In the genomic region with DNA sequence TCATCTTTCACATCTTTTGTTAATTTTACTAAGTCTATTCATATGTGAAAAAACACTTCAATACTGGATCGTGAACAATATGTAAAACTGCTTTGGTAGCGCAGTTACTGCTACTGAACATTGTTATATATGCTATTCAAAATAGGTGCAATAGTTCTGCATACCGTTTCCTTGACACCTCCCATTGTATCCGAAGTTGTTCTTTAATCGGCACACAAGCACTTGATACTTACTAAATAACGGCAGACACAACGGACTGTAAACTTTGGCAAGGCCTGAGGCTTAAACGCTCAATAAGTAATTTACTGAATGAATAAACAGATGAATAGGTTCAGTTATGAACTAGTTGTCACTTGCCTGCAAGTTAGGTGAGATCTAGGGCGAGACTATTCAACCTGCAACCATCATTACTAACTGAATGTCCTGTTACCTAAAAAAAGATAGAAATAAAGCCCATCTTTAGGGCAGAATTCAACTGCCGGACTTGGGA, we compare ENCODE assay signal across 8 cellular contexts. TPM values are rescaled to one million over a fixed set of nuclear protein-coding genes. Genes with fewer than 3 reads are reported as not detected.
DNase-seq lines count a peak whose midpoint lies in the region; ATAC-seq and TF ChIP-seq lines count a peak whose summit lies in the region.

No MANE protein-coding gene starts in this region.

- no peaks in the 10 kb centered on the region for H3K27me3 Mint-ChIP-seq in nephron progenitor cell (ENCODE audit: low read depth, poor library complexity)

- intact Hi-C loops in heart right ventricle (cut with DNase I): loop anchor here in 2 of 10 donors (10.0 kb wide), 1 partner anchor 923 kb away; no protein-coding TSS in a partner anchor
- intact Hi-C loops in cardiac septum (cut with DNase I): loop anchor here (5.0 to 10.0 kb wide), 2 partner anchors 80 to 923 kb away; no protein-coding TSS in a partner anchor
- intact Hi-C loops in dorsolateral prefrontal cortex (cut with DNase I): loop anchor here in 1 of 2 donors (5.0 kb wide), 1 partner anchor 840 kb away; a partner anchor contains a TSS

- H3K9me3 ChIP-seq in heart right ventricle (peaks cover 0 to 16% (median 0%) of the 10 kb centered on the region in 11 donors), Karpas-422 (ENCODE audit: low read length) (no peaks in the 10 kb centered on the region)

- H3K9me3 Mint-ChIP-seq in nephron progenitor cell: peaks cover 32% of the 10 kb centered on the region

- peak overlapping the region; percentile 94 for H3K4me3 Mint-ChIP-seq in nephron progenitor cell

- ATAC-seq in heart right ventricle: no peak

- peaks cover 97% of the 10 kb centered on the region for H3K79me2 ChIP-seq in Karpas-422 (ENCODE audit: low read length)

- H3K9me2 ChIP-seq in Karpas-422 (replicated peaks; ENCODE audit: insufficient read depth, low read length): no peaks in the 10 kb centered on the region; the same call in 1 of the 2 replicates

- peak overlapping the region; percentile 86 for H3K4me2 ChIP-seq in Karpas-422 (ENCODE audit: low read depth, low read length, poor library complexity, severe bottlenecking)

- H3K4me1 Mint-ChIP-seq in nephron progenitor cell: peaks cover 19% of the 10 kb centered on the region

- H3K27me3 ChIP-seq in heart right ventricle: no peaks in the 10 kb centered on the region
- no peaks in the 10 kb centered on the region for H3K27me3 ChIP-seq in Karpas-422 (ENCODE audit: low read length)
- no peaks in the 10 kb centered on the region for H3K27me3 ChIP-seq in dorsolateral prefrontal cortex

- in situ Hi-C loops in ACHN (cut with HindIII; ENCODE audit: low pct_ligation_motif_present, low pct_unique_long_range_greater_than_20kb, low sequenced_read_pairs): no loop called here

- H4K20me1 ChIP-seq in Karpas-422 (ENCODE audit: insufficient read depth, low read depth, low read length): peaks cover 18% of the 10 kb centered on the region; the same call in 1 of the 2 replicates

- peaks cover 3 to 54% (median 42%) of the 10 kb centered on the region in 9 donors for H3K4me1 ChIP-seq in heart right ventricle
- H3K4me1 ChIP-seq in Karpas-422 (ENCODE audit: low read length): peaks cover 40% of the 10 kb centered on the region

- H3K36me3 ChIP-seq in heart right ventricle: peaks cover 0 to 39% (median 25%) of the 10 kb centered on the region in 9 donors
- H3K36me3 ChIP-seq in Karpas-422 (ENCODE audit: insufficient read depth, low read length): peaks cover 56% of the 10 kb centered on the region

- H3K27ac Mint-ChIP-seq in nephron progenitor cell: peak overlapping the region; percentile 100

- H3K4me3 ChIP-seq in heart right ventricle (peak overlapping the region; percentile 50 to 91 (median 78)), Karpas-422 (ENCODE audit: low read length) (peak overlapping the region; percentile 85), dorsolateral prefrontal cortex (peak overlapping the region; percentile 63 to 98 (median 87))

- H3K27ac ChIP-seq in heart right ventricle (peak overlapping the region in 9 of 10 donors; percentile 87 to 95 (median 91)), Karpas-422 (ENCODE audit: low read length) (peak overlapping the region; percentile 72), dorsolateral prefrontal cortex (peak overlapping the region in 58 of 59 donors; percentile 68 to 98 (median 89))

- TF ChIP-seq CTCF in heart right ventricle (IDR thresholded peaks at IDR 0.05) (no peak), dorsolateral prefrontal cortex (IDR thresholded peaks at IDR 0.05 in 54 of 56, conservative IDR thresholded peaks at IDR 0.05 in 2 of 56; ENCODE audit: low read depth in 1 of 56, partially characterized antibody in 56 of 56) (peak in 1 of 56 donors; percentile 30), nephron progenitor cell (IDR thresholded peaks at IDR 0.05) (no peak)

- WGBS in heart right ventricle, 2 donors: 6 to 8% methylated on average over 10 of the region's 10 CpGs

- DNase-seq in heart right ventricle: no peak
- no peak for DNase-seq in cardiac septum (ENCODE audit: low spot score)
- peak; percentile 68 for DNase-seq in Karpas-422
- DNase-seq in dorsolateral prefrontal cortex: no peak
- no peak for DNase-seq in nephron progenitor cell
- no peak for DNase-seq in cerebellum (ENCODE audit: low spot score)
- DNase-seq in ACHN: no peak
- no peak for DNase-seq in OCI-M1 (lab: John Stamatoyannopoulos, UW)

- H3K36me3 Mint-ChIP-seq in nephron progenitor cell (ENCODE audit: low read depth): peaks cover 37% of the 10 kb centered on the region

- peak overlapping the region; percentile 32; the same call in 1 of the 2 replicates for H2AFZ ChIP-seq in Karpas-422 (ENCODE audit: low read length)

- H3K9ac ChIP-seq in Karpas-422 (ENCODE audit: low read length): peak overlapping the region; percentile 85

RNA-seq across cellular contexts. Expression of a gene that starts 0.6 kb away (rescaled TPM):
- total RNA-seq in heart right ventricle (10 to 100 TPM; 10.3 to 23.0 (median 15.3) TPM), cardiac septum (20.8 TPM), dorsolateral prefrontal cortex (10 to 100 TPM; 14.7 to 39.8 (median 28.3) TPM), cerebellum (43.0 TPM)
- polyA plus RNA-seq in heart right ventricle: 10 to 100 TPM; 13.8 to 14.3 TPM
- total RNA-seq in Karpas-422 (2014; rRNA removed; shearing (Covaris generic); ENCODE audit: low replicate concordance): 62.7 and 75.3 TPM in 2 replicates

RNA-seq across cellular contexts. Expression of a gene that starts 0.7 kb away (rescaled TPM):
- total RNA-seq in heart right ventricle (10 to 100 TPM; 26.0 to 49.0 (median 33.7) TPM), cardiac septum (39.5 TPM), dorsolateral prefrontal cortex (10 to 100 TPM; 28.8 to 60.8 (median 41.8) TPM), cerebellum (92.1 TPM)
- 10 to 100 TPM; 14.6 to 25.0 TPM for polyA plus RNA-seq in heart right ventricle
- total RNA-seq in Karpas-422 (2014; rRNA removed; shearing (Covaris generic); ENCODE audit: low replicate concordance): 117 and 237 TPM in 2 replicates
